Comparison of ENCODE assay signal across 26 cellular contexts in the genomic region with DNA sequence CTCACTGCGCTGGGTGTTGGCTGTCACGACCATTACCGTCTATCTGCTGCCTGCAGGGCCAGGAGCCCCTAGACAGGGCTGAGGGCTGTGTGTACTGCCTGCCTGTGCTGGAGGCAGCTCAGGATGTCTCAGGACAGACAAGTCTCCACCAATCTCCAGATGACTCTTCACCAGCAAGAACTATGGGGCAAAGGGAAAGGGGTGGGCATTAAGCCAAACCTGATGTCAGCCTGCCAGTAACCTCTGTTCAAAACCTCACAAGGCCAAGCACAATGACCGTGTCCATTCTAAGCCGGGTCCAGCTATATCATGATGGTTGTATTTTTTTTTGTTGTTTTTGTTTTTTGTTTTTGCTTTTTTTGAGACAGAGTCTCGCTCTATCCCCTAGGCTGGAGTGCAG. TPM values are rescaled to one million over a fixed set of nuclear protein-coding genes. Genes with fewer than 3 reads are reported as not detected.
DNase-seq lines count a peak whose midpoint lies in the region; ATAC-seq and TF ChIP-seq lines count a peak whose summit lies in the region.
"Had no signal": no experiment of that assay in that cellular context is flagged by ENCODE, and none has a peak within 500 bp of the region (broad histone marks: within the 10 kb centered on the region; RNA-seq: fewer than 3 reads in every experiment).

No MANE protein-coding gene starts in this region.

- TF ChIP-seq CTCF in nephron progenitor cell (IDR thresholded peaks at IDR 0.05) = no peak
- TF ChIP-seq CTCF in stomach (IDR thresholded peaks at IDR 0.05) = no peak

- H3K4me3 ChIP-seq in stomach = no peak overlapping the region
- H3K4me3 ChIP-seq: neural progenitor cell, sigmoid colon, transverse colon had no signal

- ATAC-seq in GM19035 (IDR thresholded peaks at IDR 0.05; ENCODE audit: unreplicated experiment) = no peak
- ATAC-seq: Panc1; stimulated activated naive CD8-positive, alpha-beta T cell treated with anti-CD3 and anti-CD28 coated beads, Interleukin-15, Interleukin-2, amounts not matched to agents 100 U/mL and 50 U/mL, for 24 hours had no signal

- H3K9me3 ChIP-seq in stomach = no peaks in the 10 kb centered on the region
- H3K9me3 ChIP-seq: sigmoid colon, transverse colon had no signal

- DNase-seq in activated CD4-positive, alpha-beta memory T cell treated with anti-CD3 and anti-CD28 coated beads, Interleukin-2, amount 10 ng/mL, durations not matched to agents 7 days and 5 days = no peak
- no peak for DNase-seq in activated CD4-positive, alpha-beta memory T cell treated with anti-CD3 and anti-CD28 coated beads for 36 hours
- DNase-seq in dermis blood vessel endothelial cell = peak; percentile 79
- DNase-seq in glomerular visceral epithelial cell (ENCODE audit: extremely low spot score) = peak; percentile 36
- no peak for DNase-seq in NCI-H128 (lab: John Stamatoyannopoulos, UW; ENCODE audit: unreplicated experiment)
- DNase-seq in nephron progenitor cell = no peak
- no peak for DNase-seq in stomach
- DNase-seq: 8988T; activated CD4-positive, alpha-beta T cell treated with anti-CD3 and anti-CD28 coated beads, Interleukin-2, amount 10 ng/mL, durations not matched to agents 7 days and 5 days; AML-193; DMS79; GOT3; mammary epithelial cell; NCI-H1417; NCI-H510A treated with DMSO at 0.1 percent for 48 hours; NK-92 treated with Interleukin-12 subunit alpha and Interleukin-12 subunit beta, amount 100 ng/mL, for 24 hours; sigmoid colon; stimulated activated CD4-positive, alpha-beta T cell treated with anti-CD3 and anti-CD28 coated beads, Interleukin-15, amount 100 ng/mL, for 24 hours; stimulated activated naive CD8-positive, alpha-beta T cell treated with anti-CD3 and anti-CD28 coated beads, Interleukin-15, Interleukin-2, amounts not matched to agents 100 U/mL and 50 U/mL, for 24 hours; transverse colon had no signal

- no peaks in the 10 kb centered on the region for H3K27me3 ChIP-seq in stomach
- H3K27me3 ChIP-seq: neural progenitor cell, sigmoid colon, transverse colon had no signal

- H3K27me3 Mint-ChIP-seq in activated CD4-positive, alpha-beta memory T cell treated with anti-CD3 and anti-CD28 coated beads, Interleukin-2, amount 10 ng/mL, durations not matched to agents 7 days and 5 days = no peaks in the 10 kb centered on the region
- H3K27me3 Mint-ChIP-seq in activated CD4-positive, alpha-beta memory T cell treated with anti-CD3 and anti-CD28 coated beads for 36 hours = no peaks in the 10 kb centered on the region
- peaks cover 2% of the 10 kb centered on the region for H3K27me3 Mint-ChIP-seq in nephron progenitor cell (ENCODE audit: low read depth, poor library complexity)
- H3K27me3 Mint-ChIP-seq: activated CD4-positive, alpha-beta T cell treated with anti-CD3 and anti-CD28 coated beads, Interleukin-2, amount 10 ng/mL, durations not matched to agents 7 days and 5 days; activated naive CD4-positive, alpha-beta T cell treated with anti-CD3 and anti-CD28 coated beads, Interleukin-2, amount 50 U/mL, for 24 hours; progenitor cell of endocrine pancreas had no signal

- no peak for TF ChIP-seq POLR2A in stomach (IDR thresholded peaks at IDR 0.05)

- WGBS in stomach, 5 donors = 83 to 90% (median 85%) methylated on average over 6 of the region's 6 CpGs

- H3K4me1 ChIP-seq in stomach = peaks cover 33 to 80% (median 56%) of the 10 kb centered on the region in 4 donors

- POLR2A ChIA-PET in activated CD4-positive, alpha-beta memory T cell treated with anti-CD3 and anti-CD28 coated beads, Interleukin-2, amount 10 ng/mL, durations not matched to agents 7 days and 5 days (lab: Charles Lee) = no interaction called here
- POLR2A ChIA-PET in activated CD4-positive, alpha-beta memory T cell treated with anti-CD3 and anti-CD28 coated beads for 36 hours (lab: Charles Lee) = no interaction called here

- peak overlapping the region; percentile 6 for H3K27ac Mint-ChIP-seq in activated CD4-positive, alpha-beta memory T cell treated with anti-CD3 and anti-CD28 coated beads, Interleukin-2, amount 10 ng/mL, durations not matched to agents 7 days and 5 days
- H3K27ac Mint-ChIP-seq in activated CD4-positive, alpha-beta memory T cell treated with anti-CD3 and anti-CD28 coated beads for 36 hours = no peak overlapping the region
- no peak overlapping the region for H3K27ac Mint-ChIP-seq in nephron progenitor cell
- H3K27ac Mint-ChIP-seq: activated CD4-positive, alpha-beta T cell treated with anti-CD3 and anti-CD28 coated beads, Interleukin-2, amount 10 ng/mL, durations not matched to agents 7 days and 5 days; activated naive CD4-positive, alpha-beta T cell treated with anti-CD3 and anti-CD28 coated beads, Interleukin-2, amount 50 U/mL, for 24 hours; activated T-helper 1 cell treated with anti-CD3 and anti-CD28 coated beads, Interleukin-12 subunit alpha, Interleukin-12 subunit beta, Interleukin-2, Interleukin-4 antibody, amounts not matched to agents 30 ng/mL and 10 ng/mL and 1 ng/mL, durations not matched to agents 14 hours and 24 hours and 36 hours; neural progenitor cell; progenitor cell of endocrine pancreas had no signal

- no peak for TF ChIP-seq EP300 in stomach (IDR thresholded peaks at IDR 0.05)

- peaks cover 22% of the 10 kb centered on the region for H3K4me1 Mint-ChIP-seq in activated CD4-positive, alpha-beta memory T cell treated with anti-CD3 and anti-CD28 coated beads, Interleukin-2, amount 10 ng/mL, durations not matched to agents 7 days and 5 days
- peaks cover 3% of the 10 kb centered on the region for H3K4me1 Mint-ChIP-seq in activated CD4-positive, alpha-beta memory T cell treated with anti-CD3 and anti-CD28 coated beads for 36 hours (ENCODE audit: low read depth)
- H3K4me1 Mint-ChIP-seq in nephron progenitor cell = no peaks in the 10 kb centered on the region

- peaks cover 19% of the 10 kb centered on the region for H3K36me3 Mint-ChIP-seq in activated CD4-positive, alpha-beta memory T cell treated with anti-CD3 and anti-CD28 coated beads, Interleukin-2, amount 10 ng/mL, durations not matched to agents 7 days and 5 days (ENCODE audit: low read depth)
- H3K36me3 Mint-ChIP-seq in activated CD4-positive, alpha-beta memory T cell treated with anti-CD3 and anti-CD28 coated beads for 36 hours = peaks cover 20% of the 10 kb centered on the region
- H3K36me3 Mint-ChIP-seq in nephron progenitor cell (ENCODE audit: low read depth) = peaks cover 30% of the 10 kb centered on the region

- no peaks in the 10 kb centered on the region for H3K9me3 Mint-ChIP-seq in activated CD4-positive, alpha-beta memory T cell treated with anti-CD3 and anti-CD28 coated beads, Interleukin-2, amount 10 ng/mL, durations not matched to agents 7 days and 5 days
- no peaks in the 10 kb centered on the region for H3K9me3 Mint-ChIP-seq in activated CD4-positive, alpha-beta memory T cell treated with anti-CD3 and anti-CD28 coated beads for 36 hours
- no peaks in the 10 kb centered on the region for H3K9me3 Mint-ChIP-seq in nephron progenitor cell
- H3K9me3 Mint-ChIP-seq: activated CD4-positive, alpha-beta T cell treated with anti-CD3 and anti-CD28 coated beads, Interleukin-2, amount 10 ng/mL, durations not matched to agents 7 days and 5 days; activated naive CD4-positive, alpha-beta T cell treated with anti-CD3 and anti-CD28 coated beads, Interleukin-2, amount 50 U/mL, for 24 hours; activated T-helper 1 cell treated with anti-CD3 and anti-CD28 coated beads, Interleukin-12 subunit alpha, Interleukin-12 subunit beta, Interleukin-2, Interleukin-4 antibody, amounts not matched to agents 30 ng/mL and 10 ng/mL and 1 ng/mL, durations not matched to agents 14 hours and 24 hours and 36 hours; neural progenitor cell had no signal

- peaks cover 45 to 88% (median 61%) of the 10 kb centered on the region in 4 donors for H3K36me3 ChIP-seq in stomach
- H3K36me3 ChIP-seq: neural progenitor cell, transverse colon had no signal

- CTCF ChIA-PET in activated CD4-positive, alpha-beta memory T cell treated with anti-CD3 and anti-CD28 coated beads, Interleukin-2, amount 10 ng/mL, durations not matched to agents 7 days and 5 days (lab: Charles Lee) = no interaction called here
- CTCF ChIA-PET in activated CD4-positive, alpha-beta memory T cell treated with anti-CD3 and anti-CD28 coated beads for 36 hours (lab: Charles Lee) = no interaction called here

- H3K27ac ChIP-seq in stomach = peak overlapping the region in 1 of 5 donors; percentile 1
- H3K27ac ChIP-seq: neural progenitor cell, sigmoid colon, transverse colon had no signal

- intact Hi-C loops in activated CD4-positive, alpha-beta memory T cell treated with anti-CD3 and anti-CD28 coated beads for 36 hours (cut with micrococcal nuclease) = no loop called here
- intact Hi-C loops in stomach (cut with DNase I; ENCODE audit: low total_unique reads) = no loop called here

- no peak overlapping the region for H3K4me3 Mint-ChIP-seq in activated CD4-positive, alpha-beta memory T cell treated with anti-CD3 and anti-CD28 coated beads, Interleukin-2, amount 10 ng/mL, durations not matched to agents 7 days and 5 days
- no peak overlapping the region for H3K4me3 Mint-ChIP-seq in activated CD4-positive, alpha-beta memory T cell treated with anti-CD3 and anti-CD28 coated beads for 36 hours
- no peak overlapping the region for H3K4me3 Mint-ChIP-seq in nephron progenitor cell
- H3K4me3 Mint-ChIP-seq: activated CD4-positive, alpha-beta T cell treated with anti-CD3 and anti-CD28 coated beads, Interleukin-2, amount 10 ng/mL, durations not matched to agents 7 days and 5 days; activated naive CD4-positive, alpha-beta T cell treated with anti-CD3 and anti-CD28 coated beads, Interleukin-2, amount 50 U/mL, for 24 hours; activated T-helper 1 cell treated with anti-CD3 and anti-CD28 coated beads, Interleukin-12 subunit alpha, Interleukin-12 subunit beta, Interleukin-2, Interleukin-4 antibody, amounts not matched to agents 30 ng/mL and 10 ng/mL and 1 ng/mL, durations not matched to agents 14 hours and 24 hours and 36 hours; neural progenitor cell had no signal

RNA-seq across cellular contexts. Expression of a gene that starts 31.6 kb away (rescaled TPM):
- total RNA-seq in activated CD4-positive, alpha-beta memory T cell treated with anti-CD3 and anti-CD28 coated beads, Interleukin-2, amount 10 ng/mL, durations not matched to agents 7 days and 5 days = 10 to 100 TPM; 15.3 to 16.4 TPM
- total RNA-seq in activated CD4-positive, alpha-beta memory T cell treated with anti-CD3 and anti-CD28 coated beads for 36 hours = 10 to 100 TPM; 15.5 to 15.9 TPM
- total RNA-seq in dermis blood vessel endothelial cell = 96.3 and 164 TPM in 2 replicates
- total RNA-seq in stomach = 100 to 1,000 TPM in 2 of 5 donors, 10 to 100 TPM in 1, 1 to 10 TPM in 1, under 1 TPM in 1; 0.58 to 130 (median 58.9) TPM
- polyA plus RNA-seq in stomach = 10 to 100 TPM; 16.0 to 65.7 (median 35.7) TPM

RNA-seq across cellular contexts. Expression of a gene that starts 39.4 kb away (rescaled TPM):
- 10 to 100 TPM; 45.9 to 49.3 TPM for total RNA-seq in activated CD4-positive, alpha-beta memory T cell treated with anti-CD3 and anti-CD28 coated beads, Interleukin-2, amount 10 ng/mL, durations not matched to agents 7 days and 5 days
- total RNA-seq in activated CD4-positive, alpha-beta memory T cell treated with anti-CD3 and anti-CD28 coated beads for 36 hours = 10 to 100 TPM; 24.4 to 26.6 TPM
- total RNA-seq in dermis blood vessel endothelial cell (36.2 and 49.4 TPM in 2 replicates), stomach (100 to 1,000 TPM in 1 of 5 donors, 10 to 100 TPM in 4; 27.0 to 110 (median 75.9) TPM)
- 10 to 100 TPM in 2 of 3 donors, 1 to 10 TPM in 1; 10.0 to 13.8 (median 10.8) TPM for polyA plus RNA-seq in stomach

RNA-seq across cellular contexts. Expression of a gene that starts 51.8 kb away (rescaled TPM):
- total RNA-seq in activated CD4-positive, alpha-beta memory T cell treated with anti-CD3 and anti-CD28 coated beads, Interleukin-2, amount 10 ng/mL, durations not matched to agents 7 days and 5 days = 10 to 100 TPM; 80.7 to 85.7 TPM
- total RNA-seq in activated CD4-positive, alpha-beta memory T cell treated with anti-CD3 and anti-CD28 coated beads for 36 hours = 10 to 100 TPM; 63.7 to 69.5 TPM
- total RNA-seq in dermis blood vessel endothelial cell = 4.6 and 10.6 TPM in 2 replicates
- total RNA-seq in stomach = 10 to 100 TPM; 24.0 to 68.3 (median 30.0) TPM
- 10 to 100 TPM in 2 of 3 donors, 1 to 10 TPM in 1; 6.0 to 24.8 (median 11.8) TPM for polyA plus RNA-seq in stomach

Comparison
In these comparisons a context has a peak if more than half of its experiments do, and no peak if none do; other contexts are left out.
1. DNase-seq: peak in dermis blood vessel endothelial cell (single experiment) and glomerular visceral epithelial cell (single experiment); none in activated CD4-positive, alpha-beta memory T cell treated with anti-CD3 and anti-CD28 coated beads, Interleukin-2, amount 10 ng/mL, durations not matched to agents 7 days and 5 days (single experiment), activated CD4-positive, alpha-beta memory T cell treated with anti-CD3 and anti-CD28 coated beads for 36 hours (single experiment), NCI-H128 (single experiment), nephron progenitor cell (single experiment) and stomach (single experiment).